1 cellular context compared by ENCODE assay signal in the genomic region with DNA sequence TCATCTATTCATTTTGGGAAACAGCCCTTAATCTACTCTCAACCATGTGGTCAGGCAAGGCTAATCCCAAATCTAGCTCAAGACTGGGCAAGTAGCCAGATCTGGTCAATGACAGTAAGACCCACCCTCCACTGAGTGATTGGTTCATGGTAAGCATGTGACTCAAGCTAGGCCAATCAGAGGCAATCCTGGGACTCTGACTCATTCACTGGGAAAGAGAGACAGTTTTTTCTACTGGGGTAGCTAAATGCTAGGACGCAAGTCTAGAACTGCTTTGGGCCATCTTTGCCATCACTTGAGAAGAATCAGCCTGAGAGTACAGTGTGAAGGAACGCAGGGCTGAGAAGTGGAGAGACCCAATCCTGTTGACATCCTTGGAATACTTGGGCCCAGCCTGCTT.
TF ChIP-seq lines count a peak whose summit lies in the region.

No MANE protein-coding gene starts in this region.

TF ChIP-seq in HCT116, 20 proteins besides CTCF, POLR2A, EP300 and RAD21 (continued from another document):
- TF ChIP-seq, protein P1, sequence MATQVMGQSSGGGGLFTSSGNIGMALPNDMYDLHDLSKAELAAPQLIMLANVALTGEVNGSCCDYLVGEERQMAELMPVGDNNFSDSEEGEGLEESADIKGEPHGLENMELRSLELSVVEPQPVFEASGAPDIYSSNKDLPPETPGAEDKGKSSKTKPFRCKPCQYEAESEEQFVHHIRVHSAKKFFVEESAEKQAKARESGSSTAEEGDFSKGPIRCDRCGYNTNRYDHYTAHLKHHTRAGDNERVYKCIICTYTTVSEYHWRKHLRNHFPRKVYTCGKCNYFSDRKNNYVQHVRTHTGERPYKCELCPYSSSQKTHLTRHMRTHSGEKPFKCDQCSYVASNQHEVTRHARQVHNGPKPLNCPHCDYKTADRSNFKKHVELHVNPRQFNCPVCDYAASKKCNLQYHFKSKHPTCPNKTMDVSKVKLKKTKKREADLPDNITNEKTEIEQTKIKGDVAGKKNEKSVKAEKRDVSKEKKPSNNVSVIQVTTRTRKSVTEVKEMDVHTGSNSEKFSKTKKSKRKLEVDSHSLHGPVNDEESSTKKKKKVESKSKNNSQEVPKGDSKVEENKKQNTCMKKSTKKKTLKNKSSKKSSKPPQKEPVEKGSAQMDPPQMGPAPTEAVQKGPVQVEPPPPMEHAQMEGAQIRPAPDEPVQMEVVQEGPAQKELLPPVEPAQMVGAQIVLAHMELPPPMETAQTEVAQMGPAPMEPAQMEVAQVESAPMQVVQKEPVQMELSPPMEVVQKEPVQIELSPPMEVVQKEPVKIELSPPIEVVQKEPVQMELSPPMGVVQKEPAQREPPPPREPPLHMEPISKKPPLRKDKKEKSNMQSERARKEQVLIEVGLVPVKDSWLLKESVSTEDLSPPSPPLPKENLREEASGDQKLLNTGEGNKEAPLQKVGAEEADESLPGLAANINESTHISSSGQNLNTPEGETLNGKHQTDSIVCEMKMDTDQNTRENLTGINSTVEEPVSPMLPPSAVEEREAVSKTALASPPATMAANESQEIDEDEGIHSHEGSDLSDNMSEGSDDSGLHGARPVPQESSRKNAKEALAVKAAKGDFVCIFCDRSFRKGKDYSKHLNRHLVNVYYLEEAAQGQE (IDR thresholded peaks at IDR 0.05; ENCODE audit: low read depth), result no peak
- no peak for TF ChIP-seq SIN3A (IDR thresholded peaks at IDR 0.05; ENCODE audit: low read depth)
- TF ChIP-seq ELF1 (IDR thresholded peaks at IDR 0.05; ENCODE audit: borderline replicate concordance, low read depth), result no peak
- no peak for TF ChIP-seq EZH2phosphoT487 (IDR thresholded peaks at IDR 0.05; ENCODE audit: borderline replicate concordance)
- TF ChIP-seq SRF (IDR thresholded peaks at IDR 0.05; ENCODE audit: low read depth), result no peak
